8 cellular contexts compared by ENCODE assay signal in genomic region chr6:36677059-36677749, GRCh38. TPM values are rescaled to one million over a fixed set of nuclear protein-coding genes. Genes with fewer than 3 reads are reported as not detected.
A peak's percentile ranks its signal among the peaks of the same experiment; 100 is the strongest.
DNase-seq lines count a peak whose midpoint lies in the region; TF ChIP-seq lines count a peak whose summit lies in the region.

No MANE protein-coding gene starts in this region.

- no peak for TF ChIP-seq CTCF in epithelial cell of esophagus (IDR thresholded peaks at IDR 0.05; ENCODE audit: insufficient read depth, low read depth, low read length, missing control alignments)

- H3K4ac ChIP-seq in trophoblast cell (ENCODE audit: low read depth, low read length) = peak overlapping the region; percentile 37

- H4K8ac ChIP-seq in trophoblast cell (ENCODE audit: low read depth, low read length) = peak overlapping the region; percentile 67

- H4K12ac ChIP-seq in trophoblast cell (ENCODE audit: low read depth, low read length) = peak overlapping the region; percentile 43

- H3K18ac ChIP-seq in trophoblast cell (ENCODE audit: low read length) = peak overlapping the region; percentile 82

- H3K9me3 ChIP-seq in trophoblast cell (ENCODE audit: insufficient read depth, low read depth, low read length) = peaks cover 2% of the 10 kb centered on the region
- no peaks in the 10 kb centered on the region for H3K9me3 ChIP-seq in effector memory CD4-positive, alpha-beta T cell (ENCODE audit: control insufficient read depth, low read length)

- WGBS in trophoblast cell (ENCODE audit: extremely low coverage, insufficient coverage, insufficient read length) = no CpG with 5 or more reads among the region's 7 CpGs

- H3K23ac ChIP-seq in trophoblast cell (ENCODE audit: low read length) = no peak overlapping the region

- H2AK5ac ChIP-seq in trophoblast cell (ENCODE audit: low read length) = peak overlapping the region; percentile 89

- peaks cover 6% of the 10 kb centered on the region for H3K27me3 ChIP-seq in trophoblast cell (ENCODE audit: insufficient read depth, low read length)
- no peaks in the 10 kb centered on the region for H3K27me3 ChIP-seq in effector memory CD4-positive, alpha-beta T cell (replicated peaks; ENCODE audit: control insufficient read depth, insufficient read depth, low read length, poor library complexity, severe bottlenecking)

- H3K27ac ChIP-seq in trophoblast cell (ENCODE audit: low read depth, low read length) = peak overlapping the region; percentile 84
- H3K27ac ChIP-seq in effector memory CD4-positive, alpha-beta T cell (ENCODE audit: insufficient read depth, low read length, poor library complexity, severe bottlenecking) = no peak overlapping the region

- H2AFZ ChIP-seq in trophoblast cell (ENCODE audit: insufficient read depth, low read length, poor library complexity) = peak overlapping the region; percentile 50

- H3K79me1 ChIP-seq in trophoblast cell (ENCODE audit: low read length) = peaks cover 35% of the 10 kb centered on the region

- H3K79me2 ChIP-seq in trophoblast cell (ENCODE audit: control insufficient read depth, insufficient read depth, low read length, poor library complexity) = peaks cover 18% of the 10 kb centered on the region

- H2BK120ac ChIP-seq in trophoblast cell (ENCODE audit: insufficient read depth, low read length, poor library complexity) = peak overlapping the region; percentile 96

- peak overlapping the region; percentile 80 for H3K14ac ChIP-seq in trophoblast cell (ENCODE audit: low read length)

- H3K4me1 ChIP-seq in trophoblast cell (ENCODE audit: control insufficient read depth in 1 of 2, insufficient read depth in 2 of 2, low read length in 2 of 2) = peaks cover 22% of the 10 kb centered on the region in 2 experiments
- H3K4me1 ChIP-seq in effector memory CD4-positive, alpha-beta T cell (ENCODE audit: control insufficient read depth, insufficient read depth, low read length, poor library complexity, severe bottlenecking) = peaks cover 27% of the 10 kb centered on the region

- H2BK12ac ChIP-seq in trophoblast cell (ENCODE audit: low read length) = peak overlapping the region; percentile 94

- no peak overlapping the region for H3K9ac ChIP-seq in trophoblast cell (ENCODE audit: low read length)

- peaks cover 0 to 5% of the 10 kb centered on the region in 2 experiments for H3K36me3 ChIP-seq in trophoblast cell (ENCODE audit: control insufficient read depth in 1 of 2, insufficient read depth in 2 of 2, low read length in 2 of 2)
- H3K36me3 ChIP-seq in effector memory CD4-positive, alpha-beta T cell (ENCODE audit: control insufficient read depth, insufficient read depth, low read length) = no peaks in the 10 kb centered on the region

- peak overlapping the region; percentile 15 for H3K4me2 ChIP-seq in trophoblast cell (ENCODE audit: low read length)

- DNase-seq in EH (ENCODE audit: low read depth) (peak; percentile 44), NCI-H69 (lab: John Stamatoyannopoulos, UW) (peak; percentile 78), epithelial cell of esophagus (ENCODE audit: low read depth) (peak; percentile 79), trophoblast cell (no peak), NOMO-1 treated with DMSO at 0.1 percent for 48 hours (lab: John Stamatoyannopoulos, UW; ENCODE audit: unreplicated experiment) (no peak), germinal center (ENCODE audit: low spot score) (no peak)
- DNase-seq in NK-92 treated with Interleukin-12 subunit alpha and Interleukin-12 subunit beta, amount 100 ng/mL, for 24 hours (lab: John Stamatoyannopoulos, UW) = no peak
- DNase-seq in effector memory CD4-positive, alpha-beta T cell = no peak

- peak overlapping the region; percentile 96 for H2BK5ac ChIP-seq in trophoblast cell (ENCODE audit: low read depth, low read length, poor library complexity)

- H3K4me3 ChIP-seq in epithelial cell of esophagus (ENCODE audit: low read length) = peak overlapping the region; percentile 94
- no peak overlapping the region for H3K4me3 ChIP-seq in trophoblast cell (ENCODE audit: low read depth, low read length)
- no peak overlapping the region for H3K4me3 ChIP-seq in effector memory CD4-positive, alpha-beta T cell (ENCODE audit: insufficient read depth, low read depth, low read length, poor library complexity, severe bottlenecking)

- H4K91ac ChIP-seq in trophoblast cell (ENCODE audit: low read depth, low read length) = peak overlapping the region; percentile 99

RNA-seq across cellular contexts. Expression of gene CDKN1A, which starts 1.3 kb away (rescaled TPM):
- 171 and 186 TPM in 2 replicates for polyA plus RNA-seq in trophoblast cell (2013)

RNA-seq across cellular contexts. Expression of gene RAB44, which starts 20.4 kb away (rescaled TPM):
- 0.01 TPM in 2 replicates for polyA plus RNA-seq in trophoblast cell (2013)

Comparison
In these comparisons a context has a peak if more than half of its experiments do, and no peak if none do; other contexts are left out.
1. DNase-seq: peak in EH (single experiment), NCI-H69 (single experiment) and epithelial cell of esophagus (single experiment); none in trophoblast cell (0 of 2), NK-92 treated with Interleukin-12 subunit alpha and Interleukin-12 subunit beta, amount 100 ng/mL, for 24 hours (single experiment), effector memory CD4-positive, alpha-beta T cell (0 of 3), NOMO-1 treated with DMSO at 0.1 percent for 48 hours (single experiment) and germinal center (single experiment).